In genomic region chr5:103259705-103260355, GRCh38 we compare ENCODE assay signal across 1 cellular context.
TF ChIP-seq lines count a peak whose summit lies in the region.

No MANE protein-coding gene starts in this region.

TF ChIP-seq in GM23338, 12 proteins besides CTCF, POLR2A, EP300 and RAD21 (continued from another document):
- no peak for TF ChIP-seq REST (IDR thresholded peaks at IDR 0.05; ENCODE audit: unreplicated experiment)
TF ChIP-seq in GM23338: peak in this region for 0.
